Comparison of ENCODE assay signal across 1 cellular context in genomic region chr14:61147369-61147897, GRCh38.
TF ChIP-seq lines count a peak whose summit lies in the region.

No MANE protein-coding gene starts in this region.

TF ChIP-seq in HepG2, 621 proteins besides CTCF, POLR2A, EP300 and RAD21 (continued from another document):
- no peak for TF ChIP-seq ZNF280D (CRISPR knock-in tag; IDR thresholded peaks at IDR 0.05)
- TF ChIP-seq ZNF616 (CRISPR knock-in tag; IDR thresholded peaks at IDR 0.05; ENCODE audit: low read depth) = no peak
- no peak for TF ChIP-seq RXRB (CRISPR knock-in tag; IDR thresholded peaks at IDR 0.05; ENCODE audit: borderline replicate concordance)
- TF ChIP-seq ARID5B (CRISPR knock-in tag; IDR thresholded peaks at IDR 0.05) = no peak
- no peak for TF ChIP-seq ZBTB42 (CRISPR knock-in tag; IDR thresholded peaks at IDR 0.05)
- no peak for TF ChIP-seq HBP1 (CRISPR knock-in tag; IDR thresholded peaks at IDR 0.05; ENCODE audit: low read depth)
- no peak for TF ChIP-seq MED8 (CRISPR knock-in tag; IDR thresholded peaks at IDR 0.05; ENCODE audit: insufficient replicate concordance)
- no peak for TF ChIP-seq ZNF652 (CRISPR knock-in tag; IDR thresholded peaks at IDR 0.05; ENCODE audit: borderline replicate concordance, low read depth)
- TF ChIP-seq, protein P1, sequence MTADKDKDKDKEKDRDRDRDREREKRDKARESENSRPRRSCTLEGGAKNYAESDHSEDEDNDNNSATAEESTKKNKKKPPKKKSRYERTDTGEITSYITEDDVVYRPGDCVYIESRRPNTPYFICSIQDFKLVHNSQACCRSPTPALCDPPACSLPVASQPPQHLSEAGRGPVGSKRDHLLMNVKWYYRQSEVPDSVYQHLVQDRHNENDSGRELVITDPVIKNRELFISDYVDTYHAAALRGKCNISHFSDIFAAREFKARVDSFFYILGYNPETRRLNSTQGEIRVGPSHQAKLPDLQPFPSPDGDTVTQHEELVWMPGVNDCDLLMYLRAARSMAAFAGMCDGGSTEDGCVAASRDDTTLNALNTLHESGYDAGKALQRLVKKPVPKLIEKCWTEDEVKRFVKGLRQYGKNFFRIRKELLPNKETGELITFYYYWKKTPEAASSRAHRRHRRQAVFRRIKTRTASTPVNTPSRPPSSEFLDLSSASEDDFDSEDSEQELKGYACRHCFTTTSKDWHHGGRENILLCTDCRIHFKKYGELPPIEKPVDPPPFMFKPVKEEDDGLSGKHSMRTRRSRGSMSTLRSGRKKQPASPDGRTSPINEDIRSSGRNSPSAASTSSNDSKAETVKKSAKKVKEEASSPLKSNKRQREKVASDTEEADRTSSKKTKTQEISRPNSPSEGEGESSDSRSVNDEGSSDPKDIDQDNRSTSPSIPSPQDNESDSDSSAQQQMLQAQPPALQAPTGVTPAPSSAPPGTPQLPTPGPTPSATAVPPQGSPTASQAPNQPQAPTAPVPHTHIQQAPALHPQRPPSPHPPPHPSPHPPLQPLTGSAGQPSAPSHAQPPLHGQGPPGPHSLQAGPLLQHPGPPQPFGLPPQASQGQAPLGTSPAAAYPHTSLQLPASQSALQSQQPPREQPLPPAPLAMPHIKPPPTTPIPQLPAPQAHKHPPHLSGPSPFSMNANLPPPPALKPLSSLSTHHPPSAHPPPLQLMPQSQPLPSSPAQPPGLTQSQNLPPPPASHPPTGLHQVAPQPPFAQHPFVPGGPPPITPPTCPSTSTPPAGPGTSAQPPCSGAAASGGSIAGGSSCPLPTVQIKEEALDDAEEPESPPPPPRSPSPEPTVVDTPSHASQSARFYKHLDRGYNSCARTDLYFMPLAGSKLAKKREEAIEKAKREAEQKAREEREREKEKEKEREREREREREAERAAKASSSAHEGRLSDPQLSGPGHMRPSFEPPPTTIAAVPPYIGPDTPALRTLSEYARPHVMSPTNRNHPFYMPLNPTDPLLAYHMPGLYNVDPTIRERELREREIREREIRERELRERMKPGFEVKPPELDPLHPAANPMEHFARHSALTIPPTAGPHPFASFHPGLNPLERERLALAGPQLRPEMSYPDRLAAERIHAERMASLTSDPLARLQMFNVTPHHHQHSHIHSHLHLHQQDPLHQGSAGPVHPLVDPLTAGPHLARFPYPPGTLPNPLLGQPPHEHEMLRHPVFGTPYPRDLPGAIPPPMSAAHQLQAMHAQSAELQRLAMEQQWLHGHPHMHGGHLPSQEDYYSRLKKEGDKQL (CRISPR knock-in tag; IDR thresholded peaks at IDR 0.05; ENCODE audit: low read depth) = no peak
- TF ChIP-seq SMAD9 (CRISPR knock-in tag; IDR thresholded peaks at IDR 0.05) = no peak
- no peak for TF ChIP-seq TCF7 (IDR thresholded peaks at IDR 0.05; ENCODE audit: low read depth)
- TF ChIP-seq CC2D1A (CRISPR knock-in tag; IDR thresholded peaks at IDR 0.05) = no peak
- no peak for TF ChIP-seq NFE2L1 (CRISPR knock-in tag; IDR thresholded peaks at IDR 0.05; ENCODE audit: borderline replicate concordance)
- no peak for TF ChIP-seq ZNF333 (CRISPR knock-in tag; IDR thresholded peaks at IDR 0.05; ENCODE audit: borderline replicate concordance)
- no peak for TF ChIP-seq ZNF234 (CRISPR knock-in tag; conservative IDR thresholded peaks at IDR 0.05)
- no peak for TF ChIP-seq RXRA (CRISPR knock-in tag; IDR thresholded peaks at IDR 0.05)
- TF ChIP-seq ASH2L (IDR thresholded peaks at IDR 0.05; ENCODE audit: insufficient read length, low read depth, low read length) = no peak
- TF ChIP-seq, protein P2, sequence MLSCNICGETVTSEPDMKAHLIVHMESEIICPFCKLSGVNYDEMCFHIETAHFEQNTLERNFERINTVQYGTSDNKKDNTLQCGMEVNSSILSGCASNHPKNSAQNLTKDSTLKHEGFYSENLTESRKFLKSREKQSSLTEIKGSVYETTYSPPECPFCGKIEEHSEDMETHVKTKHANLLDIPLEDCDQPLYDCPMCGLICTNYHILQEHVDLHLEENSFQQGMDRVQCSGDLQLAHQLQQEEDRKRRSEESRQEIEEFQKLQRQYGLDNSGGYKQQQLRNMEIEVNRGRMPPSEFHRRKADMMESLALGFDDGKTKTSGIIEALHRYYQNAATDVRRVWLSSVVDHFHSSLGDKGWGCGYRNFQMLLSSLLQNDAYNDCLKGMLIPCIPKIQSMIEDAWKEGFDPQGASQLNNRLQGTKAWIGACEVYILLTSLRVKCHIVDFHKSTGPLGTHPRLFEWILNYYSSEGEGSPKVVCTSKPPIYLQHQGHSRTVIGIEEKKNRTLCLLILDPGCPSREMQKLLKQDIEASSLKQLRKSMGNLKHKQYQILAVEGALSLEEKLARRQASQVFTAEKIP (CRISPR knock-in tag; IDR thresholded peaks at IDR 0.05; ENCODE audit: borderline replicate concordance) = no peak
- no peak for TF ChIP-seq NRL (CRISPR knock-in tag; IDR thresholded peaks at IDR 0.05; ENCODE audit: borderline replicate concordance)
TF ChIP-seq in HepG2: peak in this region for 0.
